ENCODE assay signal across 9 cellular contexts in genomic region chr16:66933776-66934137, GRCh38. TPM values are rescaled to one million over a fixed set of nuclear protein-coding genes. Genes with fewer than 3 reads are reported as not detected.
DNase-seq lines count a peak whose midpoint lies in the region; ATAC-seq, FAIRE-seq and TF ChIP-seq lines count a peak whose summit lies in the region.
"Had no signal": no experiment of that assay in that cellular context is flagged by ENCODE, and none has a peak within 500 bp of the region (broad histone marks: within the 10 kb centered on the region; RNA-seq: fewer than 3 reads in every experiment).

No MANE protein-coding gene starts in this region.

- H3K4me2 ChIP-seq in IMR-90 (ENCODE audit: low read depth, low read length): peak overlapping the region; percentile 89

- peak overlapping the region; percentile 93 for H4K91ac ChIP-seq in IMR-90 (ENCODE audit: insufficient read depth, low read depth, low read length)

- H2AK9ac ChIP-seq in IMR-90 (replicated peaks; ENCODE audit: low read depth, low read length, poor library complexity): peak overlapping the region; percentile 96

- H3K4me1 ChIP-seq in IMR-90 (ENCODE audit: control insufficient read depth, insufficient read depth, low read length): peaks cover 9% of the 10 kb centered on the region
- peaks cover 18 to 29% of the 10 kb centered on the region in 2 donors for H3K4me1 ChIP-seq in kidney (ENCODE audit: control insufficient read depth in 1 of 2, insufficient read depth in 1 of 2, low read depth in 1 of 2, low read length in 2 of 2)

- H3K27me3 ChIP-seq in IMR-90 (ENCODE audit: control insufficient read depth, insufficient read depth, low read length): no peaks in the 10 kb centered on the region

- H2BK15ac ChIP-seq in IMR-90 (ENCODE audit: low read depth, low read length): no peak overlapping the region; the same call in 2 of the 3 replicates

- 0% methylated on average over 3 of the region's 12 CpGs; no CpG with 5 or more reads in 1 of the 2 experiments for WGBS in IMR-90 (ENCODE audit: extremely low coverage in 2 of 2, insufficient read length in 1 of 2), 2 experiments

- peak overlapping the region; percentile 99 for H3K4me3 Mint-ChIP-seq in activated naive CD4-positive, alpha-beta T cell treated with anti-CD3 and anti-CD28 coated beads for 36 hours

- peak overlapping the region; percentile 96 for H3K14ac ChIP-seq in IMR-90 (replicated peaks; ENCODE audit: low read depth, low read length)

- peak overlapping the region; percentile 99 for H2AFZ ChIP-seq in IMR-90 (replicated peaks; ENCODE audit: low read length, poor library complexity)

- CTCF ChIA-PET in IMR-90 (lab: Yijun Ruan, JAX): no interaction called here
- CTCF ChIA-PET in activated naive CD4-positive, alpha-beta T cell treated with anti-CD3 and anti-CD28 coated beads for 36 hours (lab: Charles Lee): interaction anchor here (0.6 to 2.0 kb wide), 2 partner anchors 10 to 20 kb away, joined by 3 to 7 read pairs; no protein-coding TSS in a partner anchor

- H3K27ac ChIP-seq in IMR-90 (ENCODE audit: insufficient read depth, low read length) (peak overlapping the region; percentile 98), kidney (ENCODE audit: low read depth in 2 of 2, low read length in 2 of 2) (peak overlapping the region; percentile 92 to 97)

- intact Hi-C loops in IMR-90 (cut with micrococcal nuclease) (loop anchor here (2.0 kb wide), 1 partner anchor 39 kb away; no protein-coding TSS in a partner anchor), kidney (cut with DNase I) (no loop called here)
- intact Hi-C loops in activated naive CD4-positive, alpha-beta T cell treated with anti-CD3 and anti-CD28 coated beads for 36 hours (cut with micrococcal nuclease): loop anchor here (1.0 to 2.0 kb wide), 2 partner anchors 14 to 61 kb away; no protein-coding TSS in a partner anchor

- H3K9ac ChIP-seq in IMR-90 (ENCODE audit: low read depth, low read length): peak overlapping the region; percentile 99
- H3K9ac ChIP-seq in kidney (ENCODE audit: low read length in 2 of 2): peak overlapping the region; percentile 50 to 86

- peak overlapping the region; percentile 97 for H3K4ac ChIP-seq in IMR-90 (ENCODE audit: low read depth, low read length)

- DNase-seq in IMR-90 (peak; percentile 35), kidney (no peak), NCI-H2029 (lab: John Stamatoyannopoulos, UW) (no peak), amniotic stem cell (lab: John Stamatoyannopoulos, UW) (no peak)
- peak; percentile 73 for DNase-seq in activated naive CD4-positive, alpha-beta T cell treated with anti-CD3 and anti-CD28 coated beads for 36 hours
- peak; percentile 51 for DNase-seq in stimulated activated CD4-positive, alpha-beta T cell treated with anti-CD3 and anti-CD28 coated beads, Interleukin-4, amount 100 ng/mL, for 1 hour

- no peak overlapping the region for H2BK120ac ChIP-seq in IMR-90 (ENCODE audit: low read depth, low read length)

- H3K4me3 ChIP-seq in IMR-90 (ENCODE audit: insufficient read depth, low read depth, low read length) (peak overlapping the region; percentile 98), kidney (ENCODE audit: low read length in 2 of 2) (peak overlapping the region; percentile 92 to 96)

- H3K9me1 ChIP-seq in IMR-90 (ENCODE audit: insufficient read depth, low read length): peaks cover 26% of the 10 kb centered on the region

- ATAC-seq in GM18907 (IDR thresholded peaks at IDR 0.05; ENCODE audit: unreplicated experiment) (peak; percentile 15), IMR-90 (ENCODE audit: low read depth) (no peak), HG03571 (IDR thresholded peaks at IDR 0.05; ENCODE audit: unreplicated experiment) (no peak)

- POLR2A ChIA-PET in IMR-90 (lab: Charles Lee; ENCODE audit: unreplicated experiment): no interaction called here

- no peak for FAIRE-seq in kidney (lab: Jason Lieb, UNC)

- H3K9me3 Mint-ChIP-seq in activated naive CD4-positive, alpha-beta T cell treated with anti-CD3 and anti-CD28 coated beads for 36 hours: no peaks in the 10 kb centered on the region

- H3K79me1 ChIP-seq in IMR-90 (ENCODE audit: low read depth in 1 of 2, low read length in 2 of 2): peaks cover 25 to 69% of the 10 kb centered on the region in 2 experiments

- peak overlapping the region; percentile 96 for H3K27ac Mint-ChIP-seq in activated naive CD4-positive, alpha-beta T cell treated with anti-CD3 and anti-CD28 coated beads for 36 hours

- no peak for TF ChIP-seq POLR2A in IMR-90 (IDR thresholded peaks at IDR 0.05; ENCODE audit: low read depth, low read length)

- H3K36me3 ChIP-seq in IMR-90 (ENCODE audit: control insufficient read depth, insufficient read depth, low read length) (peaks cover 20% of the 10 kb centered on the region), kidney (ENCODE audit: control insufficient read depth in 1 of 2, insufficient read depth in 2 of 2, low read length in 2 of 2) (peaks cover 8 to 13% of the 10 kb centered on the region in 2 donors)

- H4K5ac ChIP-seq in IMR-90 (ENCODE audit: low read depth, low read length): peak overlapping the region; percentile 76

- H3K9me3 ChIP-seq in IMR-90 (ENCODE audit: control insufficient read depth, insufficient read depth, low read length) (no peaks in the 10 kb centered on the region), kidney (ENCODE audit: control insufficient read depth in 1 of 2, low read length in 2 of 2) (no peaks in the 10 kb centered on the region)

- peak overlapping the region; percentile 98 for H2BK5ac ChIP-seq in IMR-90 (ENCODE audit: low read depth, low read length, poor library complexity, severe bottlenecking)

- peaks cover 49% of the 10 kb centered on the region for H4K20me1 ChIP-seq in IMR-90 (ENCODE audit: insufficient read depth, low read length)

- no peaks in the 10 kb centered on the region for H3K27me3 Mint-ChIP-seq in activated naive CD4-positive, alpha-beta T cell treated with anti-CD3 and anti-CD28 coated beads for 36 hours (ENCODE audit: low read depth)

- H2BK20ac ChIP-seq in IMR-90 (ENCODE audit: low read depth, low read length): no peak overlapping the region

- peak overlapping the region; percentile 91 to 95 for H4K8ac ChIP-seq in IMR-90 (ENCODE audit: low read depth in 2 of 2, low read length in 2 of 2)

- H3K23ac ChIP-seq in IMR-90 (ENCODE audit: low read depth, low read length): peak overlapping the region; percentile 88

- peaks cover 14% of the 10 kb centered on the region for H3K36me3 Mint-ChIP-seq in activated naive CD4-positive, alpha-beta T cell treated with anti-CD3 and anti-CD28 coated beads for 36 hours (ENCODE audit: low read depth)

- peak overlapping the region; percentile 18; the same call in 1 of the 2 replicates for H3K18ac ChIP-seq in IMR-90 (ENCODE audit: low read depth, low read length)

- peak overlapping the region; percentile 63 for H2AK5ac ChIP-seq in IMR-90 (ENCODE audit: low read depth, low read length)

- TF ChIP-seq RAD21 in IMR-90 (IDR thresholded peaks at IDR 0.05; ENCODE audit: low read length): no peak

- no peak for TF ChIP-seq CTCF in IMR-90 (conservative IDR thresholded peaks at IDR 0.05; ENCODE audit: low read depth, low read length)
- TF ChIP-seq CTCF in kidney (IDR thresholded peaks at IDR 0.05; ENCODE audit: borderline replicate concordance, extremely low read depth, insufficient read depth): no peak

- TSS peak; percentile 66 for BruUV-seq in IMR-90 (replicated peaks; lab: Mats Ljungman, UMichigan)

- dilution Hi-C loops in IMR-90 (cut with HindIII; ENCODE audit: low sequenced_read_pairs, unreplicated experiment): no loop called here

- H3K4me1 Mint-ChIP-seq in activated naive CD4-positive, alpha-beta T cell treated with anti-CD3 and anti-CD28 coated beads for 36 hours (ENCODE audit: low read depth): peaks cover 53% of the 10 kb centered on the region

- in situ Hi-C loops in IMR-90 (cut with MboI; ENCODE audit: low sequenced_read_pairs): loop anchor here (5.0 kb wide), 1 partner anchor 36 kb away; no protein-coding TSS in a partner anchor

- peak overlapping the region; percentile 62 for H3K56ac ChIP-seq in IMR-90 (ENCODE audit: extremely low read depth, insufficient read depth, low read length)

TF ChIP-seq in IMR-90, 13 proteins besides CTCF, POLR2A, EP300 and RAD21 (continues in another document):
- no peak for TF ChIP-seq MXI1 (IDR thresholded peaks at IDR 0.05; ENCODE audit: borderline replicate concordance, low read depth, low read length)

RNA-seq across cellular contexts. Expression of gene CIAO2B, which starts 0.4 kb away (rescaled TPM):
- total RNA-seq in IMR-90 (2012; rRNA removed): 148 and 168 TPM in 2 replicates
- 234 and 283 TPM in 2 replicates for polyA plus RNA-seq in IMR-90 (2012; rRNA removed)
- 232 and 454 TPM in 2 replicates for polyA plus RNA-seq in IMR-90 (2012; cell fraction: cytosol; rRNA removed)
- 113 and 168 TPM in 2 replicates for polyA plus RNA-seq in IMR-90 (2012; cell fraction: nucleus; rRNA removed; ENCODE audit: low replicate concordance)
- total RNA-seq in activated naive CD4-positive, alpha-beta T cell treated with anti-CD3 and anti-CD28 coated beads for 36 hours: 100 to 1,000 TPM; 169 to 173 TPM
- total RNA-seq in kidney: 71.2 TPM
- polyA plus RNA-seq in kidney (ENCODE audit: insufficient read depth, low read depth, low replicate concordance): 284 TPM

RNA-seq across cellular contexts. Expression of gene CES2, which starts 1.6 kb away (rescaled TPM):
- total RNA-seq in IMR-90 (2012; rRNA removed): 11.9 and 15.1 TPM in 2 replicates
- 23.2 and 24.2 TPM in 2 replicates for polyA plus RNA-seq in IMR-90 (2012; rRNA removed)
- polyA plus RNA-seq in IMR-90 (2012; cell fraction: cytosol; rRNA removed): 15.5 and 21.1 TPM in 2 replicates
- 45.3 and 69.6 TPM in 2 replicates for polyA plus RNA-seq in IMR-90 (2012; cell fraction: nucleus; rRNA removed; ENCODE audit: low replicate concordance)
- 10 to 100 TPM; 20.0 to 22.0 TPM for total RNA-seq in activated naive CD4-positive, alpha-beta T cell treated with anti-CD3 and anti-CD28 coated beads for 36 hours
- 72.1 TPM for total RNA-seq in kidney
- polyA plus RNA-seq in kidney (ENCODE audit: insufficient read depth, low read depth, low replicate concordance): 76.9 TPM

RNA-seq across cellular contexts. Expression of gene RRAD, which starts 8.4 kb away (rescaled TPM):
- 1.3 and 1.4 TPM in 2 replicates for total RNA-seq in IMR-90 (2012; rRNA removed)
- polyA plus RNA-seq in IMR-90 (2012; rRNA removed): 2.1 and 2.9 TPM in 2 replicates
- polyA plus RNA-seq in IMR-90 (2012; cell fraction: cytosol; rRNA removed): 1.3 and 11.2 TPM in 2 replicates
- polyA plus RNA-seq in IMR-90 (2012; cell fraction: nucleus; rRNA removed; ENCODE audit: low replicate concordance): 25.0 and 37.4 TPM in 2 replicates
- under 1 TPM in 1 of 2 experiments, not detected in 1; 0.25 TPM for total RNA-seq in activated naive CD4-positive, alpha-beta T cell treated with anti-CD3 and anti-CD28 coated beads for 36 hours
- total RNA-seq in kidney: 90.9 TPM
- 14.3 TPM for polyA plus RNA-seq in kidney (ENCODE audit: insufficient read depth, low read depth, low replicate concordance)

RNA-seq across cellular contexts. Expression of gene CDH16, which starts 15.1 kb away (rescaled TPM):
- not detected in 2 replicates for total RNA-seq in IMR-90 (2012; rRNA removed)
- polyA plus RNA-seq in IMR-90 (2012; rRNA removed): not detected in 2 replicates
- polyA plus RNA-seq in IMR-90 (2012; cell fraction: cytosol; rRNA removed): not detected in 2 replicates
- polyA plus RNA-seq in IMR-90 (2012; cell fraction: nucleus; rRNA removed; ENCODE audit: low replicate concordance): not detected in 2 replicates
- total RNA-seq in activated naive CD4-positive, alpha-beta T cell treated with anti-CD3 and anti-CD28 coated beads for 36 hours: not detected
- 1,188 TPM for total RNA-seq in kidney
- polyA plus RNA-seq in kidney (ENCODE audit: insufficient read depth, low read depth, low replicate concordance): 1,180 TPM
- total RNA-seq: activated CD8-positive, alpha-beta memory T cell treated with anti-CD3 and anti-CD28 coated beads for 36 hours had no signal

RNA-seq across cellular contexts. Expression of gene CES3, which starts 27.3 kb away (rescaled TPM):
- under 0.01 TPM in 1 of 2 replicates, not detected in the other for total RNA-seq in IMR-90 (2012; rRNA removed)
- 0.03 and 0.06 TPM in 2 replicates for polyA plus RNA-seq in IMR-90 (2012; rRNA removed)
- 0.03 TPM in 1 of 2 replicates, not detected in the other for polyA plus RNA-seq in IMR-90 (2012; cell fraction: cytosol; rRNA removed)
- polyA plus RNA-seq in IMR-90 (2012; cell fraction: nucleus; rRNA removed; ENCODE audit: low replicate concordance): 1.8 and 1.9 TPM in 2 replicates
- under 1 TPM; 0.17 to 0.55 TPM for total RNA-seq in activated naive CD4-positive, alpha-beta T cell treated with anti-CD3 and anti-CD28 coated beads for 36 hours
- total RNA-seq in kidney: 2.1 TPM
- 7.8 TPM for polyA plus RNA-seq in kidney (ENCODE audit: insufficient read depth, low read depth, low replicate concordance)

Comparison
In these comparisons a context has a peak if more than half of its experiments do, and no peak if none do; other contexts are left out.
1. DNase-seq: peak in IMR-90 (single experiment), activated naive CD4-positive, alpha-beta T cell treated with anti-CD3 and anti-CD28 coated beads for 36 hours (single experiment) and stimulated activated CD4-positive, alpha-beta T cell treated with anti-CD3 and anti-CD28 coated beads, Interleukin-4, amount 100 ng/mL, for 1 hour (single experiment); none in kidney (single experiment), NCI-H2029 (single experiment) and amniotic stem cell (single experiment).
2. RNA of gene RRAD, which starts 8.4 kb away (total RNA-seq): 90.9 TPM in kidney (single experiment); 1.3 to 1.4 TPM in IMR-90 and 0.25 TPM in activated naive CD4-positive, alpha-beta T cell treated with anti-CD3 and anti-CD28 coated beads for 36 hours; every median in the first group is over 10 times any median in the second.